Comparison of ENCODE assay signal across 13 cellular contexts in the genomic region with DNA sequence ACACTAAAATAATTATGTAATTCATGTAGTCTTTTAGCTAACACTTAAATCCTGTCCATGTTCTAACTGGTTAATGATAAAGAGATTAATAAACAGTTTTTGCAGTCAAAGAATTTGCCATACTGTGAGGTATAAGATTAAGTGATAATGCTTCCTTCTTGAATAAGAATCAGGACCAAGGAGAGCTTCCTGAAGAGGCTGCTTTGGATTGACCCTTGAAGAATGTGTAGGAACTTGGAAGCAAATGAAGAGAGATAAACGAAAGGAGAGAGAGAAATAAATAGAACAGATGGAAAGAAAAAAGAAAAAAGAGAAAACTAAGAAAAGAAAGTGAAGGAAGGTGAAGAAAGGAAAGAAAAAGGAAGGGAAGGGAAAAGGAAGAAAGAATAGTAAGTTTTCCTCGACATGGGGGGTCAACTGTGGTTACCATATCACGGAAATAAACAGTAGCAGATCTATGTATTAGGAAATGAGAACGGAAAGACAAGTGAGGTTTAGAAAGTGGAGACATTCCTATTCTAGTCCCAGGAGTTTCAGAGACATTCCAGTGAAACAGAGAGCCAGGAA.
DNase-seq lines count a peak whose midpoint lies in the region; ATAC-seq lines count a peak whose summit lies in the region.
"Had no signal": no experiment of that assay in that cellular context is flagged by ENCODE, and none has a peak within 500 bp of the region (broad histone marks: within the 10 kb centered on the region; RNA-seq: fewer than 3 reads in every experiment).

No MANE protein-coding gene starts in this region.

- no peak for ATAC-seq in GM19328 (IDR thresholded peaks at IDR 0.05; ENCODE audit: unreplicated experiment)
- ATAC-seq: stimulated activated effector memory CD8-positive, alpha-beta T cell treated with anti-CD3 and anti-CD28 coated beads, Interleukin-12 subunit alpha, Interleukin-12 subunit beta, amount 100 ng/mL, for 72 hours had no signal

- peak; percentile 9 for DNase-seq in A172 (ENCODE audit: low spot score)
- DNase-seq in ELR (ENCODE audit: low read depth): peak; percentile 26
- peak; percentile 21 for DNase-seq in RPMI7951 (ENCODE audit: low read depth)
- peak; percentile 30 for DNase-seq in iPS-NIHi11 (ENCODE audit: low spot score)
- DNase-seq in stimulated activated CD4-positive, alpha-beta T cell treated with anti-CD3 and anti-CD28 coated beads, Interleukin-1b, Interleukin-23, amount 100 ng/mL, for 48 hours: no peak
- no peak for DNase-seq in kidney tubule cell (ENCODE audit: low spot score)
- no peak for DNase-seq in AML-193 (lab: John Stamatoyannopoulos, UW)
- DNase-seq: activated T-cell treated with anti-CD3 and anti-CD28 coated beads for 4 hours, cerebellar nuclear complex, kidney glomerular epithelial cell, spleen had no signal

Comparison
In these comparisons a context has a peak if more than half of its experiments do, and no peak if none do; other contexts are left out.
1. DNase-seq: peak in A172 (single experiment), ELR (single experiment), RPMI7951 (single experiment) and iPS-NIHi11 (single experiment); none in stimulated activated CD4-positive, alpha-beta T cell treated with anti-CD3 and anti-CD28 coated beads, Interleukin-1b, Interleukin-23, amount 100 ng/mL, for 48 hours (single experiment), kidney tubule cell (single experiment) and AML-193 (0 of 2).